17 cellular contexts compared by ENCODE assay signal in the genomic region with DNA sequence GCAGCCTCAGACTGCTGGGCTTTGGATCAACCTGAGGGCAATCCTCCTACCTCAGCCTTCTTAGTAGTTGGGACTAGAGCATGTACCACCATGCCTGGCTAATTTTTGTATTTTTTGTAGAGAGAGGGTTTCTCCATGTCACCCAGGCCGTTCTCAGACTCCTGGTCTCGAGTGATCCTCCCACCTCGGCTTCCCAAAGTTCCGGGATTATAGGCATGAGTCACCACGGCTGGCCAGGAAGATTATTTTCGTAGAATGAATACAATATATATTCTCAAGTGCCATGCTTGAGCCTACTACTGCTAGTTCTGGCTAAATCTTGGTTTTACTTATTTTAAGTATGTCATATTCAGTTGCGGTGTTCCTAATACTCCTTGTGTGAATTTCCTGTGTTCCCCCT.
DNase-seq lines count a peak whose midpoint lies in the region; TF ChIP-seq lines count a peak whose summit lies in the region.
"Had no signal": no experiment of that assay in that cellular context is flagged by ENCODE, and none has a peak within 500 bp of the region (broad histone marks: within the 10 kb centered on the region; RNA-seq: fewer than 3 reads in every experiment).

No MANE protein-coding gene starts in this region.

- no peaks in the 10 kb centered on the region for H3K27me3 Mint-ChIP-seq in endodermal cell (ENCODE audit: insufficient read depth)
- H3K27me3 Mint-ChIP-seq in progenitor cell of endocrine pancreas = peaks cover 15% of the 10 kb centered on the region

- peaks cover 10% of the 10 kb centered on the region for H3K4me1 ChIP-seq in endodermal cell (ENCODE audit: control insufficient read depth, insufficient read depth, low read length)
- H3K4me1 ChIP-seq in BE2C = no peaks in the 10 kb centered on the region

- H3K4me1 Mint-ChIP-seq in endodermal cell = peaks cover 40% of the 10 kb centered on the region
- H3K4me1 Mint-ChIP-seq in progenitor cell of endocrine pancreas (ENCODE audit: low read depth) = peaks cover 14% of the 10 kb centered on the region

- H3K36me3 Mint-ChIP-seq in endodermal cell (ENCODE audit: low read depth) = no peaks in the 10 kb centered on the region
- H3K36me3 Mint-ChIP-seq in progenitor cell of endocrine pancreas (ENCODE audit: insufficient read depth) = no peaks in the 10 kb centered on the region

- DNase-seq in H4 (ENCODE audit: low spot score) (peak; percentile 37), RPMI7951 (ENCODE audit: low read depth) (peak; percentile 45), endodermal cell (peak; percentile 59), progenitor cell of endocrine pancreas (ENCODE audit: low spot score, unreplicated experiment) (no peak), BE2C (no peak), NCI-H526 (lab: John Stamatoyannopoulos, UW) (no peak)
- no peak for DNase-seq in stimulated activated CD4-positive, alpha-beta T cell treated with anti-CD3 and anti-CD28 coated beads, Interleukin-2, amount 100 ng/mL, for 48 hours
- DNase-seq: CD8-positive, alpha-beta memory T cell; DND-41; GF-D8; Karpas-422; NCI-H1105; NCI-H187; NCI-H69; NK-92 treated with Interleukin-12 subunit alpha and Interleukin-12 subunit beta, amount 100 ng/mL, for 24 hours had no signal

- WGBS in endodermal cell (ENCODE audit: insufficient coverage in 1 of 2, insufficient read length in 1 of 2), 2 experiments = 83 to 95% methylated on average over 1 to 7 of the region's 7 CpGs

- H3K27ac ChIP-seq in endodermal cell (ENCODE audit: low read depth, low read length) = no peak overlapping the region
- H3K27ac ChIP-seq: BLaER1 treated with 17β-estradiol and CSF1 and Interleukin-3, amounts not matched to agents 10 nM and 100 nM; RWPE1 had no signal

- no peak overlapping the region for H3K27ac Mint-ChIP-seq in endodermal cell
- peak overlapping the region; percentile 71 for H3K27ac Mint-ChIP-seq in progenitor cell of endocrine pancreas
- H3K27ac Mint-ChIP-seq: CD8-positive, alpha-beta memory T cell had no signal

- H3K4me3 ChIP-seq in endodermal cell (ENCODE audit: low read length) (no peak overlapping the region), BE2C (ENCODE audit: low read depth, low read length) (no peak overlapping the region)
- H3K4me3 ChIP-seq: BLaER1 treated with 17β-estradiol and CSF1 and Interleukin-3, amounts not matched to agents 10 nM and 100 nM had no signal

- H3K9me3 Mint-ChIP-seq in endodermal cell (no peaks in the 10 kb centered on the region), progenitor cell of endocrine pancreas (ENCODE audit: low read depth) (peaks cover 4% of the 10 kb centered on the region)

- H3K9me3 ChIP-seq in endodermal cell (ENCODE audit: control insufficient read depth, low read length) (no peaks in the 10 kb centered on the region), BE2C (no peaks in the 10 kb centered on the region)
- H3K9me3 ChIP-seq: BLaER1 treated with 17β-estradiol and CSF1 and Interleukin-3, amounts not matched to agents 10 nM and 100 nM had no signal

- H3K36me3 ChIP-seq in endodermal cell (ENCODE audit: control insufficient read depth, insufficient read depth, low read length) (no peaks in the 10 kb centered on the region), BE2C (no peaks in the 10 kb centered on the region)
- H3K36me3 ChIP-seq: BLaER1 treated with 17β-estradiol and CSF1 and Interleukin-3, amounts not matched to agents 10 nM and 100 nM had no signal

- H3K9ac ChIP-seq in endodermal cell (ENCODE audit: extremely low read depth, low read length, poor library complexity, severe bottlenecking) = no peak overlapping the region
- H3K9ac ChIP-seq: BLaER1 treated with 17β-estradiol and CSF1 and Interleukin-3, amounts not matched to agents 10 nM and 100 nM had no signal

- TF ChIP-seq CTCF in endodermal cell (conservative IDR thresholded peaks at IDR 0.05) (no peak), progenitor cell of endocrine pancreas (IDR thresholded peaks at IDR 0.05; ENCODE audit: unreplicated experiment) (no peak), BE2C (IDR thresholded peaks at IDR 0.05; ENCODE audit: low read depth, low read length) (no peak)

- no peaks in the 10 kb centered on the region for H3K27me3 ChIP-seq in endodermal cell (ENCODE audit: control insufficient read depth, insufficient read depth, low read length, poor library complexity, severe bottlenecking)
- no peaks in the 10 kb centered on the region for H3K27me3 ChIP-seq in BE2C
- H3K27me3 ChIP-seq: BLaER1 treated with 17β-estradiol and CSF1 and Interleukin-3, amounts not matched to agents 10 nM and 100 nM had no signal

- H3K4me3 Mint-ChIP-seq in endodermal cell = no peak overlapping the region
- no peak overlapping the region for H3K4me3 Mint-ChIP-seq in progenitor cell of endocrine pancreas (ENCODE audit: low read depth)
- H3K4me3 Mint-ChIP-seq: CD8-positive, alpha-beta memory T cell had no signal

Comparison
In these comparisons a context has a peak if more than half of its experiments do, and no peak if none do; other contexts are left out.
1. DNase-seq: peak in H4 (single experiment), RPMI7951 (single experiment) and endodermal cell (single experiment); none in progenitor cell of endocrine pancreas (single experiment), stimulated activated CD4-positive, alpha-beta T cell treated with anti-CD3 and anti-CD28 coated beads, Interleukin-2, amount 100 ng/mL, for 48 hours (0 of 2), BE2C (single experiment) and NCI-H526 (0 of 2).